ENCODE assay signal across 1 cellular context in genomic region chr6:160260283-160261119, GRCh38.
TF ChIP-seq lines count a peak whose summit lies in the region.

No MANE protein-coding gene starts in this region.

TF ChIP-seq in GM23338, 12 proteins besides CTCF, POLR2A, EP300 and RAD21 (continued from another document):
- TF ChIP-seq REST (IDR thresholded peaks at IDR 0.05; ENCODE audit: unreplicated experiment) (no peak), ZNF114 (CRISPR knock-in tag; IDR thresholded peaks at IDR 0.05) (no peak)
